10 cellular contexts compared by ENCODE assay signal in the genomic region with DNA sequence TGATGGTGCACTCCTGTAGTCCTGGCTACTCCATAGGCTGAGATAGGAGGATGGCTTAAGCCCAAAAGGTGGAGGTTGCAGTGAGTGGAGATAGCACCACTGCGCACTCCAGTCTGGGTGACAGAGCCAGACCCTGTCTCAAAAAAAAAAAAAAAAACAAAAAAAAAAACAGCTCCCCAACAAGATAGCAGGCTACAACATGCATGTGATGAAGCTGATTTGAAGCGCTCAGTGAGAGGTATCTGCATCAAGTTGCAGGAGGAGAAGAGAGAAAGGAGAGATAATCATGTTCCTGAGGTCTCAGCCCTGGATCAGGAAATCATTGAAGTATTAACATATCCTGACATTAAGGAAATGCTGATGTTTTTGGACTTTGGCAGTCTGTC. TPM values are rescaled to one million over a fixed set of nuclear protein-coding genes. Genes with fewer than 3 reads are reported as not detected.
DNase-seq lines count a peak whose midpoint lies in the region; ATAC-seq and TF ChIP-seq lines count a peak whose summit lies in the region.
"Had no signal": no experiment of that assay in that cellular context is flagged by ENCODE, and none has a peak within 500 bp of the region (broad histone marks: within the 10 kb centered on the region; RNA-seq: fewer than 3 reads in every experiment).

No MANE protein-coding gene starts in this region.

- no peak overlapping the region for H4K8ac ChIP-seq in H9 (replicated peaks; ENCODE audit: insufficient read length, low read depth, low read length)

- no peaks in the 10 kb centered on the region for H3K36me3 ChIP-seq in aorta (ENCODE audit: control insufficient read depth in 1 of 2, insufficient read depth in 2 of 2, low read length in 1 of 2)
- H3K36me3 ChIP-seq: right atrium auricular region, vagina had no signal

- H2BK12ac ChIP-seq in H9 (ENCODE audit: insufficient read length, low read depth, low read length): no peak overlapping the region

- H3K79me2 ChIP-seq in H9 (ENCODE audit: insufficient read depth, low read length): no peaks in the 10 kb centered on the region; the same call in 1 of the 2 replicates

- H4K91ac ChIP-seq in H9 (ENCODE audit: insufficient read length, low read depth, low read length): no peak overlapping the region

- H3K27me3 ChIP-seq in CD4-positive, alpha-beta T cell (ENCODE audit: control insufficient read depth, insufficient read depth, low read length): no peaks in the 10 kb centered on the region
- H3K27me3 ChIP-seq in H9 (ENCODE audit: insufficient read depth, low read length) (no peaks in the 10 kb centered on the region), aorta (ENCODE audit: control insufficient read depth in 1 of 2, insufficient read depth in 2 of 2, low read length in 1 of 2) (no peaks in the 10 kb centered on the region)
- H3K27me3 ChIP-seq: right atrium auricular region, vagina had no signal

- no peak overlapping the region for H2BK5ac ChIP-seq in H9 (ENCODE audit: insufficient read length, low read length)

- H3K27ac Mint-ChIP-seq in CD4-positive, alpha-beta T cell: peak overlapping the region; percentile 94
- H3K27ac Mint-ChIP-seq in H9: no peak overlapping the region
- H3K27ac Mint-ChIP-seq in activated T-helper 1 cell treated with anti-CD3 and anti-CD28 coated beads, Interleukin-12 subunit alpha, Interleukin-12 subunit beta, Interleukin-2, Interleukin-4 antibody, amounts not matched to agents 30 ng/mL and 10 ng/mL and 1 ng/mL, durations not matched to agents 14 hours and 24 hours and 36 hours: no peak overlapping the region
- H3K27ac Mint-ChIP-seq in mesothelial cell of epicardium: no peak overlapping the region

- H2AK5ac ChIP-seq in H9 (ENCODE audit: insufficient read length, low read length): no peak overlapping the region

- H3K56ac ChIP-seq in H9 (ENCODE audit: insufficient read length, low read depth, low read length): no peak overlapping the region

- H3K79me1 ChIP-seq in H9 (ENCODE audit: insufficient read depth, low read depth, low read length, poor library complexity, severe bottlenecking): no peaks in the 10 kb centered on the region

- no peak overlapping the region for H3K27ac ChIP-seq in CD4-positive, alpha-beta T cell (ENCODE audit: low read depth, low read length)
- H3K27ac ChIP-seq in H9 (ENCODE audit: insufficient read length, low read depth, low read length) (no peak overlapping the region), aorta (ENCODE audit: low read depth in 1 of 2, low read length in 2 of 2) (no peak overlapping the region)

- no peak overlapping the region for H2BK120ac ChIP-seq in H9 (ENCODE audit: low read depth, low read length, poor library complexity, severe bottlenecking)

- H3K23me2 ChIP-seq in H9 (ENCODE audit: insufficient read length, low read depth, low read length, poor library complexity, severe bottlenecking): no peaks in the 10 kb centered on the region

- no peak for ATAC-seq in CD4-positive, alpha-beta T cell (ENCODE audit: poor library complexity)
- no peak for ATAC-seq in aorta (ENCODE audit: low FRiP score)

- H3K9me3 ChIP-seq in CD4-positive, alpha-beta T cell (ENCODE audit: control insufficient read depth, low read length): no peaks in the 10 kb centered on the region
- H3K9me3 ChIP-seq in H9 (ENCODE audit: control insufficient read depth, low read depth, low read length) (no peaks in the 10 kb centered on the region), aorta (ENCODE audit: control insufficient read depth, low read length) (no peaks in the 10 kb centered on the region)
- H3K9me3 ChIP-seq: right atrium auricular region, vagina had no signal

- no peak overlapping the region for H3K9ac ChIP-seq in H9 (ENCODE audit: extremely low read depth, insufficient read length, low read length)

- no CpG with 5 or more reads among the region's 2 CpGs for WGBS in H9 (ENCODE audit: extremely low coverage, insufficient read length, low lambda C conversion rate)
- WGBS in aorta, 2 donors: 98 to 100% methylated on average over 2 of the region's 2 CpGs

- H3K14ac ChIP-seq in H9 (ENCODE audit: insufficient read depth, low read length): no peak overlapping the region

- H2BK20ac ChIP-seq in H9 (ENCODE audit: low read depth, low read length, poor library complexity, severe bottlenecking): no peak overlapping the region

- no peaks in the 10 kb centered on the region for H3K27me3 Mint-ChIP-seq in CD4-positive, alpha-beta T cell
- H3K27me3 Mint-ChIP-seq in H9 (ENCODE audit: low read depth) (no peaks in the 10 kb centered on the region), mesothelial cell of epicardium (ENCODE audit: low read depth) (no peaks in the 10 kb centered on the region)
- no peaks in the 10 kb centered on the region for H3K27me3 Mint-ChIP-seq in activated T-helper 1 cell treated with anti-CD3 and anti-CD28 coated beads, Interleukin-12 subunit alpha, Interleukin-12 subunit beta, Interleukin-2, Interleukin-4 antibody, amounts not matched to agents 30 ng/mL and 10 ng/mL and 1 ng/mL, durations not matched to agents 14 hours and 24 hours and 36 hours (ENCODE audit: insufficient read depth)

- TF ChIP-seq CTCF in CD4-positive, alpha-beta T cell (IDR thresholded peaks at IDR 0.05): no peak
- TF ChIP-seq CTCF in H9 (conservative IDR thresholded peaks at IDR 0.05): no peak
- TF ChIP-seq CTCF in mesothelial cell of epicardium (IDR thresholded peaks at IDR 0.05; ENCODE audit: unreplicated experiment): no peak

- no peak for DNase-seq in CD4-positive, alpha-beta T cell
- no peak for DNase-seq in H9
- no peak for DNase-seq in activated T-helper 1 cell treated with anti-CD3 and anti-CD28 coated beads, Interleukin-12 subunit alpha, Interleukin-12 subunit beta, Interleukin-2, Interleukin-4 antibody, amounts not matched to agents 30 ng/mL and 10 ng/mL and 1 ng/mL, durations not matched to agents 14 hours and 24 hours and 36 hours (ENCODE audit: low spot score)
- no peak for DNase-seq in mesothelial cell of epicardium (ENCODE audit: low spot score in 2 of 2, unreplicated experiment in 2 of 2)
- no peak for DNase-seq in islet precursor cell
- no peak for DNase-seq in H4 (ENCODE audit: low spot score)
- no peak for DNase-seq in activated CD4-positive, CD25-positive, alpha-beta regulatory T cell (lab: John Stamatoyannopoulos, UW)
- no peak for DNase-seq in aorta

- no peaks in the 10 kb centered on the region for H4K20me1 ChIP-seq in H9 (ENCODE audit: control insufficient read depth, insufficient read depth, insufficient read length)

- H3K9me3 Mint-ChIP-seq in CD4-positive, alpha-beta T cell: no peaks in the 10 kb centered on the region
- H3K9me3 Mint-ChIP-seq in H9 (no peaks in the 10 kb centered on the region), mesothelial cell of epicardium (no peaks in the 10 kb centered on the region)
- no peaks in the 10 kb centered on the region for H3K9me3 Mint-ChIP-seq in activated T-helper 1 cell treated with anti-CD3 and anti-CD28 coated beads, Interleukin-12 subunit alpha, Interleukin-12 subunit beta, Interleukin-2, Interleukin-4 antibody, amounts not matched to agents 30 ng/mL and 10 ng/mL and 1 ng/mL, durations not matched to agents 14 hours and 24 hours and 36 hours

- no peak overlapping the region for H2BK15ac ChIP-seq in H9 (ENCODE audit: low read depth, low read length)

- no peak overlapping the region for H3K18ac ChIP-seq in H9 (ENCODE audit: insufficient read length, low read depth, low read length)

- no peak overlapping the region for H3K4me2 ChIP-seq in H9 (ENCODE audit: insufficient read depth, insufficient read length, low read length)

- peak overlapping the region; percentile 99 for H3K4me3 Mint-ChIP-seq in CD4-positive, alpha-beta T cell
- H3K4me3 Mint-ChIP-seq in H9: peak overlapping the region; percentile 93 to 97; a peak in 3 of 5 replicates
- peak overlapping the region; percentile 96 for H3K4me3 Mint-ChIP-seq in activated T-helper 1 cell treated with anti-CD3 and anti-CD28 coated beads, Interleukin-12 subunit alpha, Interleukin-12 subunit beta, Interleukin-2, Interleukin-4 antibody, amounts not matched to agents 30 ng/mL and 10 ng/mL and 1 ng/mL, durations not matched to agents 14 hours and 24 hours and 36 hours
- H3K4me3 Mint-ChIP-seq in mesothelial cell of epicardium: peak overlapping the region; percentile 98

- no peak overlapping the region for H3T11ph ChIP-seq in H9 (ENCODE audit: low read length)

- no peak overlapping the region for H3K4ac ChIP-seq in H9 (ENCODE audit: low read depth, low read length)

- peaks cover 7% of the 10 kb centered on the region for H3K36me3 Mint-ChIP-seq in CD4-positive, alpha-beta T cell (ENCODE audit: low read depth)
- H3K36me3 Mint-ChIP-seq in H9 (ENCODE audit: insufficient read depth in 1 of 3, low read depth in 3 of 3) (peaks cover 14 to 22% (median 19%) of the 10 kb centered on the region in 3 experiments), mesothelial cell of epicardium (peaks cover 6% of the 10 kb centered on the region)
- no peaks in the 10 kb centered on the region for H3K36me3 Mint-ChIP-seq in activated T-helper 1 cell treated with anti-CD3 and anti-CD28 coated beads, Interleukin-12 subunit alpha, Interleukin-12 subunit beta, Interleukin-2, Interleukin-4 antibody, amounts not matched to agents 30 ng/mL and 10 ng/mL and 1 ng/mL, durations not matched to agents 14 hours and 24 hours and 36 hours (ENCODE audit: low read depth)

- no peak overlapping the region for H4K5ac ChIP-seq in H9 (ENCODE audit: insufficient read length, low read depth, low read length)

- no peak overlapping the region for H3K4me3 ChIP-seq in aorta (ENCODE audit: low read length in 2 of 2)

- no peak overlapping the region for H3K23ac ChIP-seq in H9 (ENCODE audit: insufficient read length, low read depth, low read length)

- POLR2A ChIA-PET in CD4-positive, alpha-beta T cell (lab: Charles Lee): interaction anchor here (0.5 to 2.4 kb wide), 17 partner anchors 14 to 618 kb away, joined by 3 to 27 read pairs (median 6); partner anchors contain the start of genes C15orf39, CLK3, COX5A and IMP3

- H2AFZ ChIP-seq in H9 (ENCODE audit: low read length): no peak overlapping the region

- CTCF ChIA-PET in CD4-positive, alpha-beta T cell (lab: Charles Lee): interaction anchor here (0.8 to 1.9 kb wide), 3 partner anchors 85 to 182 kb away, joined by 3 to 10 read pairs (median 9); partner anchors contain the start of genes C15orf39 and COX5A

- intact Hi-C loops in CD4-positive, alpha-beta T cell (cut with DNase I, micrococcal nuclease): loop anchor here in 1 of 2 experiments (2.0 to 10.0 kb wide), 5 partner anchors 86 to 1030 kb away; partner anchors contain the start of genes ARID3B, IMP3, PML and SIN3A
- intact Hi-C loops in activated T-helper 1 cell treated with anti-CD3 and anti-CD28 coated beads, Interleukin-12 subunit alpha, Interleukin-12 subunit beta, Interleukin-2, Interleukin-4 antibody, amounts not matched to agents 30 ng/mL and 10 ng/mL and 1 ng/mL, durations not matched to agents 14 hours and 24 hours and 36 hours (cut with micrococcal nuclease): loop anchor here (1.0 to 10.0 kb wide), 7 partner anchors 28 to 430 kb away; partner anchors contain the start of genes RPP25, SCAMP5 and SIN3A
- intact Hi-C loops in aorta (cut with DNase I): no loop called here

- no peaks in the 10 kb centered on the region for H3K4me1 ChIP-seq in H9 (ENCODE audit: insufficient read depth, low read length)
- H3K4me1 ChIP-seq in aorta (ENCODE audit: control insufficient read depth in 1 of 2, insufficient read depth in 2 of 2, low read length in 2 of 2): no peaks in the 10 kb centered on the region

- H3K4me1 Mint-ChIP-seq in CD4-positive, alpha-beta T cell (ENCODE audit: low read depth): peaks cover 23% of the 10 kb centered on the region
- peaks cover 0 to 3% of the 10 kb centered on the region in 2 experiments; a peak in 1 of 4 replicates for H3K4me1 Mint-ChIP-seq in H9
- peaks cover 23% of the 10 kb centered on the region for H3K4me1 Mint-ChIP-seq in activated T-helper 1 cell treated with anti-CD3 and anti-CD28 coated beads, Interleukin-12 subunit alpha, Interleukin-12 subunit beta, Interleukin-2, Interleukin-4 antibody, amounts not matched to agents 30 ng/mL and 10 ng/mL and 1 ng/mL, durations not matched to agents 14 hours and 24 hours and 36 hours (ENCODE audit: low read depth)
- H3K4me1 Mint-ChIP-seq in mesothelial cell of epicardium: peaks cover 11% of the 10 kb centered on the region

RNA-seq across cellular contexts. Expression of gene PPCDC, which starts 0.6 kb away (rescaled TPM):
- total RNA-seq in CD4-positive, alpha-beta T cell: 1 to 10 TPM; 5.5 to 5.8 TPM
- total RNA-seq in H9 (2021): 17.6 and 22.7 TPM in 2 replicates
- 25.0 and 27.1 TPM in 2 replicates for total RNA-seq in activated T-helper 1 cell treated with anti-CD3 and anti-CD28 coated beads, Interleukin-12 subunit alpha, Interleukin-12 subunit beta, Interleukin-2, Interleukin-4 antibody, amounts not matched to agents 30 ng/mL and 10 ng/mL and 1 ng/mL, durations not matched to agents 14 hours and 24 hours and 36 hours
- 16.0 to 18.4 TPM (median 17.2 TPM) in 3 replicates for total RNA-seq in mesothelial cell of epicardium
- 5.4 and 11.6 TPM in 2 replicates for total RNA-seq in H4 (2014; rRNA removed; shearing (Covaris generic))
- total RNA-seq in aorta: 10 to 100 TPM in 1 of 2 donors, 1 to 10 TPM in 1; 8.2 to 16.5 TPM
- 10 to 100 TPM; 13.8 to 22.6 TPM for polyA plus RNA-seq in aorta

RNA-seq across cellular contexts. Expression of gene SCAMP5, which starts 27.4 kb away (rescaled TPM):
- total RNA-seq in CD4-positive, alpha-beta T cell: 1 to 10 TPM; 5.7 to 6.4 TPM
- total RNA-seq in H9 (2021) (45.8 and 47.8 TPM in 2 replicates), mesothelial cell of epicardium (23.5 to 30.5 TPM (median 28.4 TPM) in 3 replicates), aorta (1 to 10 TPM; 3.7 to 5.8 TPM)
- total RNA-seq in activated T-helper 1 cell treated with anti-CD3 and anti-CD28 coated beads, Interleukin-12 subunit alpha, Interleukin-12 subunit beta, Interleukin-2, Interleukin-4 antibody, amounts not matched to agents 30 ng/mL and 10 ng/mL and 1 ng/mL, durations not matched to agents 14 hours and 24 hours and 36 hours: 2.0 and 3.5 TPM in 2 replicates
- total RNA-seq in H4 (2014; rRNA removed; shearing (Covaris generic)): 1.9 and 3.6 TPM in 2 replicates
- polyA plus RNA-seq in aorta: 1 to 10 TPM in 1 of 2 donors, under 1 TPM in 1; 0.64 to 9.4 TPM
